In the genomic region with DNA sequence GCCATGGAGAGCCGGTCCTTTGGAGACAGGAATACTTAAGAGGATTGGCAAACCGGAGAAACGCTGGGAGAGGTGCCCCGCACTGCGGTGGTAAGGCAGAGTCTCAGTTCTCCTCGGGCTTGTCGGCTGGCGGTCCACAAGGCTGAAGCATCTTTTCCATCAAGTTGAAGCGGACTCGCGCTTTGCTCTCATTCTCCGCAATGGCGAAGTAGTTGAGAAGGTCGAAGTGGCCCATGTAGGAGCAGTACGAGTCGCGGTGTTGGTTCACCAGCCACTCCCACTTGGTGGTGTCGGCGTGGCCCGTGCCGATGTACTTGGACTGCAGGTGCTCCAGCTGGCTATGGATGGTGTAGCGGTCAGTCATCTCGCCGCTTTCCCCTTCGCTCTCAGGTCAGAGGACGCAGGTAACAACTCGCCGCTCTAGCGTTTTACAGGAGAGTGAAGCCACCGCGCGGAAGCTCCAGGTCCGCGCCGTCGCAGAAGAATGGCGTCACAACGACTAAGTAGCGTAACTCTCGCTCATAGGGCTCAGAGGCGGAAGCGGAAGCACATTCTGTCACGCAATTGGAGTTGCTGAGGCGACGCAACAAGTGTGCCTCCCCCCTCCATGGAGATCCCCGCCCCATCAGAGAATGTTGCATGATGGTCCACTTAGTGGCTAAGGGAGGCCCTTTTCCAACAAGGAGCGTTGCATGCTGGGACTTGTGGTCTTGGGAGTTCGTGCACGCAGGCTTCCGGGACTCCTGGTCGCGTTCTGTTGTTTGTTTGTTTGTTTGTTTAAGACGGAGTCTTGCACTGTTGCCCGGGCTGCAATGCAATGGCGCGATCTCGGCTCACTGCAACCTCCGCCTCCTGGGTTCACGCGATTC, we compare ENCODE assay signal across 8 cellular contexts. TPM values are rescaled to one million over a fixed set of nuclear protein-coding genes. Genes with fewer than 3 reads are reported as not detected.
A peak's percentile ranks its signal among the peaks of the same experiment; 100 is the strongest.
DNase-seq lines count a peak whose midpoint lies in the region; ATAC-seq, FAIRE-seq and TF ChIP-seq lines count a peak whose summit lies in the region.

TSS of gene SF3B5 (minus strand) at position 440 of the 869 bp plus-strand sequence. CDS start at position 364, 76 bp downstream.

- FAIRE-seq in islet of Langerhans (lab: Jason Lieb, UNC) = peak; percentile 89

- ATAC-seq in GM19043 (IDR thresholded peaks at IDR 0.05; ENCODE audit: low read depth, unreplicated experiment) = peak; percentile 97
- ATAC-seq in HG03378 (IDR thresholded peaks at IDR 0.05; ENCODE audit: unreplicated experiment) = peak; percentile 96

- peak within 1 kb of the TSS; percentile 100 for H3K4me3 ChIP-seq in AG10803 (ENCODE audit: low read length)

- TF ChIP-seq CTCF in AG10803 (conservative IDR thresholded peaks at IDR 0.05; ENCODE audit: low read length) = peak; percentile 3; the same call in 1 of the 2 replicates

- DNase-seq in AG10803 (ENCODE audit: low read depth) (peak; percentile 100), NCI-H460 (ENCODE audit: extremely low read depth, low read depth) (peak; percentile 99), cerebellar nuclear complex (lab: John Stamatoyannopoulos, UW) (peak; percentile 91 to 95)
- peak; percentile 95 for DNase-seq in activated CD4-positive, CD25-positive, alpha-beta regulatory T cell treated with anti-CD3 and anti-CD28 coated beads, Interleukin-2, amount 50 U/mL, for 72 hours
- DNase-seq in stimulated activated CD4-positive, alpha-beta T cell treated with anti-CD3 and anti-CD28 coated beads, Interleukin-12 subunit alpha, Interleukin-12 subunit beta, amount 100 ng/mL, for 4 hours = peak; percentile 95

RNA-seq across cellular contexts. Expression of gene SF3B5, which starts in this region (rescaled TPM):
- 84.4 and 113 TPM in 2 replicates for total RNA-seq in NCI-H460 (2014; rRNA removed; shearing (Covaris generic))
- polyA plus RNA-seq in NCI-H460 (2014; cell fraction: nucleus; rRNA removed) = 82.5 and 113 TPM in 2 replicates

Comparison
In these comparisons a context has a peak if more than half of its experiments do, and no peak if none do; other contexts are left out.
1. Peak in every context shown above with its lines: DNase-seq, ATAC-seq and H3K4me3 ChIP-seq.